Comparison of ENCODE assay signal across 18 cellular contexts in genomic region chr2:8537572-8538155, GRCh38.
DNase-seq lines count a peak whose midpoint lies in the region; ATAC-seq and TF ChIP-seq lines count a peak whose summit lies in the region.
"Had no signal": no experiment of that assay in that cellular context is flagged by ENCODE, and none has a peak within 500 bp of the region (broad histone marks: within the 10 kb centered on the region; RNA-seq: fewer than 3 reads in every experiment).

No MANE protein-coding gene starts in this region.

- no peak for DNase-seq in stimulated activated naive CD8-positive, alpha-beta T cell treated with anti-CD3 and anti-CD28 coated beads, Interleukin-15, amount 100 ng/mL, for 72 hours
- DNase-seq in mucosa of gallbladder (ENCODE audit: low spot score) = no peak
- DNase-seq in stimulated activated CD4-positive, alpha-beta T cell treated with anti-CD3 and anti-CD28 coated beads, Interleukin-2, amount 100 ng/mL, for 48 hours = no peak
- DNase-seq in NCI-H2107 (lab: John Stamatoyannopoulos, UW) = no peak
- DNase-seq: activated CD4-positive, CD25-positive, alpha-beta regulatory T cell; Calu3; HFFc6; left ventricle myocardium inferior; NCI-H1436 treated with DMSO at 0.1 percent for 48 hours; NCI-H226; small intestine had no signal

- peaks cover 4% of the 10 kb centered on the region for H3K79me2 ChIP-seq in parathyroid adenoma

- H3K36me3 ChIP-seq in parathyroid adenoma (ENCODE audit: control insufficient read depth, insufficient read depth, low read length) = no peaks in the 10 kb centered on the region
- H3K36me3 ChIP-seq: esophagus muscularis mucosa, left ventricle myocardium inferior had no signal

- H3K36me3 Mint-ChIP-seq in stimulated activated naive CD8-positive, alpha-beta T cell treated with anti-CD3 and anti-CD28 coated beads, Interleukin-15, Interleukin-2, amounts not matched to agents 100 ng/mL and 50 ng/mL, for 24 hours (ENCODE audit: low read depth) = peaks cover 8% of the 10 kb centered on the region
- no peaks in the 10 kb centered on the region for H3K36me3 Mint-ChIP-seq in brain
- H3K36me3 Mint-ChIP-seq: activated naive CD8-positive, alpha-beta T cell had no signal

- peak overlapping the region; percentile 83 for H3K27ac Mint-ChIP-seq in stimulated activated naive CD8-positive, alpha-beta T cell treated with anti-CD3 and anti-CD28 coated beads, Interleukin-15, Interleukin-2, amounts not matched to agents 100 ng/mL and 50 ng/mL, for 24 hours
- H3K27ac Mint-ChIP-seq in stimulated activated naive CD8-positive, alpha-beta T cell treated with anti-CD3 and anti-CD28 coated beads, Interleukin-15, amount 100 ng/mL, for 72 hours = peak overlapping the region in 1 of 2 donors; percentile 88
- peak overlapping the region; percentile 1 to 79 (median 53) for H3K27ac Mint-ChIP-seq in brain
- H3K27ac Mint-ChIP-seq: HFFc6 had no signal

- H3K9me3 ChIP-seq in parathyroid adenoma (ENCODE audit: control insufficient read depth, low read length) = no peaks in the 10 kb centered on the region
- H3K9me3 ChIP-seq: esophagus muscularis mucosa, left ventricle myocardium inferior had no signal

- peaks cover 95% of the 10 kb centered on the region for H3K4me1 ChIP-seq in parathyroid adenoma

- peaks cover 74% of the 10 kb centered on the region for H3K4me1 Mint-ChIP-seq in stimulated activated naive CD8-positive, alpha-beta T cell treated with anti-CD3 and anti-CD28 coated beads, Interleukin-15, Interleukin-2, amounts not matched to agents 100 ng/mL and 50 ng/mL, for 24 hours (ENCODE audit: low read depth)
- peaks cover 54% of the 10 kb centered on the region for H3K4me1 Mint-ChIP-seq in stimulated activated naive CD8-positive, alpha-beta T cell treated with anti-CD3 and anti-CD28 coated beads, Interleukin-15, amount 100 ng/mL, for 72 hours
- peaks cover 70% of the 10 kb centered on the region for H3K4me1 Mint-ChIP-seq in brain

- H3K9ac ChIP-seq in parathyroid adenoma = peak overlapping the region; percentile 73

- peak overlapping the region; percentile 100 for H3K27ac ChIP-seq in parathyroid adenoma
- H3K27ac ChIP-seq: esophagus muscularis mucosa, left ventricle myocardium inferior had no signal

- H3K4me3 ChIP-seq in parathyroid adenoma (ENCODE audit: low read depth, low read length) = no peak overlapping the region
- H3K4me3 ChIP-seq: dorsolateral prefrontal cortex, esophagus muscularis mucosa, GM12878, left ventricle myocardium inferior had no signal

- H3K4me2 ChIP-seq in parathyroid adenoma (ENCODE audit: low read length) = peak overlapping the region; percentile 73

- no peaks in the 10 kb centered on the region for H3K27me3 Mint-ChIP-seq in stimulated activated naive CD8-positive, alpha-beta T cell treated with anti-CD3 and anti-CD28 coated beads, Interleukin-15, Interleukin-2, amounts not matched to agents 100 ng/mL and 50 ng/mL, for 24 hours
- peaks cover 21% of the 10 kb centered on the region for H3K27me3 Mint-ChIP-seq in stimulated activated naive CD8-positive, alpha-beta T cell treated with anti-CD3 and anti-CD28 coated beads, Interleukin-15, amount 100 ng/mL, for 72 hours
- peaks cover 8% of the 10 kb centered on the region for H3K27me3 Mint-ChIP-seq in brain

- no peak overlapping the region for H2AFZ ChIP-seq in parathyroid adenoma

- no peak for TF ChIP-seq CTCF in brain (conservative IDR thresholded peaks at IDR 0.05)
- no peak for TF ChIP-seq CTCF in parathyroid adenoma (IDR thresholded peaks at IDR 0.05)

- no peak overlapping the region for H3K4me3 Mint-ChIP-seq in stimulated activated naive CD8-positive, alpha-beta T cell treated with anti-CD3 and anti-CD28 coated beads, Interleukin-15, Interleukin-2, amounts not matched to agents 100 ng/mL and 50 ng/mL, for 24 hours
- no peak overlapping the region for H3K4me3 Mint-ChIP-seq in stimulated activated naive CD8-positive, alpha-beta T cell treated with anti-CD3 and anti-CD28 coated beads, Interleukin-15, amount 100 ng/mL, for 72 hours
- H3K4me3 Mint-ChIP-seq in brain = no peak overlapping the region
- H3K4me3 Mint-ChIP-seq: activated naive CD8-positive, alpha-beta T cell; HFFc6 had no signal

- H3K27me3 ChIP-seq in parathyroid adenoma (ENCODE audit: control insufficient read depth, insufficient read depth, low read length) = no peaks in the 10 kb centered on the region
- H3K27me3 ChIP-seq: dorsolateral prefrontal cortex, esophagus muscularis mucosa had no signal

- H3K9me3 Mint-ChIP-seq in stimulated activated naive CD8-positive, alpha-beta T cell treated with anti-CD3 and anti-CD28 coated beads, Interleukin-15, Interleukin-2, amounts not matched to agents 100 ng/mL and 50 ng/mL, for 24 hours = peaks cover 3% of the 10 kb centered on the region
- H3K9me3 Mint-ChIP-seq in stimulated activated naive CD8-positive, alpha-beta T cell treated with anti-CD3 and anti-CD28 coated beads, Interleukin-15, amount 100 ng/mL, for 72 hours = peaks cover 3 to 4% of the 10 kb centered on the region in 2 donors
- peaks cover 0 to 5% (median under 1%) of the 10 kb centered on the region in 5 experiments for H3K9me3 Mint-ChIP-seq in brain
- H3K9me3 Mint-ChIP-seq: HFFc6 had no signal

- ATAC-seq in stimulated activated naive CD8-positive, alpha-beta T cell treated with anti-CD3 and anti-CD28 coated beads, Interleukin-15, amount 100 ng/mL, for 72 hours = no peak
- ATAC-seq: GM12878 had no signal
